17 cellular contexts compared by ENCODE assay signal in the genomic region with DNA sequence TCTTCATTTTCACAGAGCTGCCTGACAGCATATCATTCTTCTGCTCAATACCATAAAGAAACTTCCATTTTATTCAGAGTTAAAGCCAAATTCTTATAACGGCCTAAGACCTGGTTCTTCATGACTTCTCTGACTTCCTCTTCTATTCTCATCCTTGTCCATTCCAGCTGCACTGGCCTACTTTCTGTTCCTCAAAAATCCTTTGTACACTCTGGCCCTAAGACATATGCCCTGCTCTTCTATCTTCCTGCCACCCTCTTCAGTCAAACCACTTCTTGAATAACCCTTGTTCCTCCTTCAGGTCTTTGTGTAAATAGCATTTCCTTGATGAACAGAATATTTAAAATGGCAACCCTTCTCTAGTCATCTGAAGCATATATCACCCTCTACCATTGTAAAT.
"Had no signal": no experiment of that assay in that cellular context is flagged by ENCODE, and none has a peak within 500 bp of the region (broad histone marks: within the 10 kb centered on the region; RNA-seq: fewer than 3 reads in every experiment).

No MANE protein-coding gene starts in this region.

- H3K4me1 ChIP-seq: ascending aorta, esophagus squamous epithelium, heart left ventricle, parathyroid adenoma, stomach had no signal

- H3K4me3 ChIP-seq: ascending aorta, dorsolateral prefrontal cortex, esophagus squamous epithelium, heart left ventricle, skin epidermis, stomach had no signal

- H3K27me3 ChIP-seq: ascending aorta, dorsolateral prefrontal cortex, esophagus squamous epithelium, heart left ventricle, stomach had no signal

- H3K9me3 ChIP-seq: ascending aorta, esophagus squamous epithelium, stomach had no signal

- H3K9ac ChIP-seq: parathyroid adenoma had no signal

- H3K27ac Mint-ChIP-seq: activated CD8-positive, alpha-beta T cell treated with anti-CD3 and anti-CD28 coated beads, Interleukin-2, amount 10 ng/mL, durations not matched to agents 7 days and 5 days; activated naive CD8-positive, alpha-beta T cell treated with anti-CD3 and anti-CD28 coated beads, Interleukin-2, amount 50 U/mL, for 24 hours; activated T-helper 1 cell treated with anti-CD3 and anti-CD28 coated beads, Interleukin-12 subunit alpha, Interleukin-12 subunit beta, Interleukin-2, Interleukin-4 antibody, amounts not matched to agents 30 ng/mL and 10 ng/mL and 1 ng/mL, durations not matched to agents 14 hours and 24 hours and 36 hours had no signal

- DNase-seq: activated CD4-positive, alpha-beta T cell treated with anti-CD3 and anti-CD28 coated beads for 4 hours; activated CD8-positive, alpha-beta memory T cell treated with anti-CD3 and anti-CD28 coated beads, Interleukin-2, amount 50 U/mL, for 48 hours; activated CD8-positive, alpha-beta T cell treated with anti-CD3 and anti-CD28 coated beads, Interleukin-2, amount 10 ng/mL, durations not matched to agents 7 days and 5 days; activated naive CD4-positive, alpha-beta T cell; activated naive CD8-positive, alpha-beta T cell treated with anti-CD3 and anti-CD28 coated beads, Interleukin-2, amount 50 U/mL, for 24 hours; dorsolateral prefrontal cortex; esophagus squamous epithelium; foreskin fibroblast; heart left ventricle; mesenchymal stem cell; stimulated activated CD4-positive, alpha-beta T cell treated with anti-CD3 and anti-CD28 coated beads, Interleukin-4, amount 100 ng/mL, for 4 hours; stomach; WERI-Rb-1 had no signal

- H3K27ac ChIP-seq: ascending aorta, dorsolateral prefrontal cortex, esophagus squamous epithelium, heart left ventricle, parathyroid adenoma, skin epidermis, stomach, WERI-Rb-1 had no signal

- H3K4me3 Mint-ChIP-seq: activated CD8-positive, alpha-beta T cell treated with anti-CD3 and anti-CD28 coated beads, Interleukin-2, amount 10 ng/mL, durations not matched to agents 7 days and 5 days; activated naive CD8-positive, alpha-beta T cell treated with anti-CD3 and anti-CD28 coated beads, Interleukin-2, amount 50 U/mL, for 24 hours; activated T-helper 1 cell treated with anti-CD3 and anti-CD28 coated beads, Interleukin-12 subunit alpha, Interleukin-12 subunit beta, Interleukin-2, Interleukin-4 antibody, amounts not matched to agents 30 ng/mL and 10 ng/mL and 1 ng/mL, durations not matched to agents 14 hours and 24 hours and 36 hours had no signal

- H3K36me3 ChIP-seq: ascending aorta, esophagus squamous epithelium, heart left ventricle, stomach, WERI-Rb-1 had no signal

- H3K4me1 Mint-ChIP-seq: activated naive CD8-positive, alpha-beta T cell treated with anti-CD3 and anti-CD28 coated beads, Interleukin-2, amount 50 U/mL, for 24 hours had no signal

- ATAC-seq: activated CD8-positive, alpha-beta T cell treated with anti-CD3 and anti-CD28 coated beads, Interleukin-2, amount 10 ng/mL, durations not matched to agents 7 days and 5 days; activated naive CD8-positive, alpha-beta T cell treated with anti-CD3 and anti-CD28 coated beads, Interleukin-2, amount 50 U/mL, for 24 hours; heart left ventricle had no signal

- H3K27me3 Mint-ChIP-seq: activated naive CD8-positive, alpha-beta T cell treated with anti-CD3 and anti-CD28 coated beads, Interleukin-2, amount 50 U/mL, for 24 hours had no signal
